Comparison of ENCODE assay signal across 8 cellular contexts in genomic region chr1:6414443-6414844, GRCh38. TPM values are rescaled to one million over a fixed set of nuclear protein-coding genes. Genes with fewer than 3 reads are reported as not detected.
A peak's percentile ranks its signal among the peaks of the same experiment; 100 is the strongest.
DNase-seq lines count a peak whose midpoint lies in the region; ATAC-seq, FAIRE-seq and TF ChIP-seq lines count a peak whose summit lies in the region.

No MANE protein-coding gene starts in this region.

- H3K9ac ChIP-seq in kidney (ENCODE audit: low read length in 2 of 2), result no peak overlapping the region

- H3K4me1 ChIP-seq in kidney (ENCODE audit: control insufficient read depth in 1 of 2, insufficient read depth in 1 of 2, low read depth in 1 of 2, low read length in 2 of 2), result peaks cover 4 to 7% of the 10 kb centered on the region in 2 donors
- H3K4me1 ChIP-seq in transverse colon, result peaks cover 10 to 49% (median 36%) of the 10 kb centered on the region in 4 donors
- peaks cover 0 to 15% (median 6%) of the 10 kb centered on the region in 4 donors for H3K4me1 ChIP-seq in tibial nerve

- ATAC-seq in HG02610 (IDR thresholded peaks at IDR 0.05; ENCODE audit: unreplicated experiment), result peak; percentile 75

- peak; percentile 26 to 28 for DNase-seq in activated CD4-positive, alpha-beta T cell treated with anti-CD3 and anti-CD28 coated beads for 24 hours (ENCODE audit: low read depth in 2 of 2)
- no peak for DNase-seq in activated CD4-positive, alpha-beta T cell treated with anti-CD3 and anti-CD28 coated beads for 1 hour
- DNase-seq in NCI-H526 treated with DMSO at 0.1 percent for 48 hours (lab: John Stamatoyannopoulos, UW) (peak; percentile 61), amniotic stem cell (lab: John Stamatoyannopoulos, UW) (peak; percentile 9), kidney (no peak), transverse colon (peak; percentile 56), tibial nerve (ENCODE audit: low spot score in 2 of 2) (no peak)

- in situ Hi-C loops in transverse colon (cut with MboI; ENCODE audit: low pct_ligation_motif_present in 1 of 4, low pct_unique_long_range_greater_than_20kb in 1 of 4, low sequenced_read_pairs in 3 of 4), result loop anchor here in 1 of 4 donors (5.0 to 25.0 kb wide), 2 partner anchors 67 to 177 kb away; partner anchors contain the start of genes HES3 and ICMT

- TF ChIP-seq EP300 in transverse colon (IDR thresholded peaks at IDR 0.05; ENCODE audit: low read depth), result no peak
- TF ChIP-seq EP300 in tibial nerve (IDR thresholded peaks at IDR 0.05), result no peak

- 7% methylated on average over 15 of the region's 15 CpGs; no CpG with 5 or more reads in 1 of the 2 donors for WGBS in transverse colon (ENCODE audit: low coverage in 1 of 2), 2 donors
- WGBS in tibial nerve, 2 donors, result 6 to 10% methylated on average over 14 to 15 of the region's 15 CpGs

- H3K27me3 ChIP-seq in transverse colon (peaks cover 57% of the 10 kb centered on the region), tibial nerve (peaks cover 0 to 85% of the 10 kb centered on the region in 2 donors)

- peak; percentile 37 for TF ChIP-seq CTCF in kidney (IDR thresholded peaks at IDR 0.05; ENCODE audit: borderline replicate concordance, extremely low read depth, insufficient read depth)
- TF ChIP-seq CTCF in transverse colon (IDR thresholded peaks at IDR 0.05), result peak in 4 of 5 experiments; percentile 13 to 30 (median 30)
- peak in 2 of 5 experiments; percentile 18 to 20 for TF ChIP-seq CTCF in tibial nerve (IDR thresholded peaks at IDR 0.05)

- H3K4me3 ChIP-seq in kidney (ENCODE audit: low read length in 2 of 2), result no peak overlapping the region
- no peak overlapping the region for H3K4me3 ChIP-seq in transverse colon
- no peak overlapping the region for H3K4me3 ChIP-seq in tibial nerve

- intact Hi-C loops in kidney (cut with DNase I) (no loop called here), transverse colon (cut with DNase I; ENCODE audit: low total_unique reads) (no loop called here)

- no peak for FAIRE-seq in kidney (lab: Jason Lieb, UNC)

- H3K9me3 ChIP-seq in kidney (ENCODE audit: control insufficient read depth in 1 of 2, low read length in 2 of 2) (no peaks in the 10 kb centered on the region), transverse colon (no peaks in the 10 kb centered on the region), tibial nerve (no peaks in the 10 kb centered on the region)

- H3K27ac ChIP-seq in kidney (ENCODE audit: low read depth in 2 of 2, low read length in 2 of 2), result no peak overlapping the region
- peak overlapping the region; percentile 45 to 73 (median 55) for H3K27ac ChIP-seq in transverse colon
- no peak overlapping the region for H3K27ac ChIP-seq in tibial nerve

- no peaks in the 10 kb centered on the region for H3K36me3 ChIP-seq in kidney (ENCODE audit: control insufficient read depth in 1 of 2, insufficient read depth in 2 of 2, low read length in 2 of 2)
- no peaks in the 10 kb centered on the region for H3K36me3 ChIP-seq in transverse colon
- H3K36me3 ChIP-seq in tibial nerve, result no peaks in the 10 kb centered on the region

- TF ChIP-seq POLR2A in transverse colon (IDR thresholded peaks at IDR 0.05), result no peak
- TF ChIP-seq POLR2A in tibial nerve (IDR thresholded peaks at IDR 0.05), result no peak

RNA-seq across cellular contexts. Expression of gene HES2, which starts 5.3 kb away (rescaled TPM):
- total RNA-seq in kidney, result 1.3 TPM
- 1.6 TPM for polyA plus RNA-seq in kidney (ENCODE audit: insufficient read depth, low read depth, low replicate concordance)
- total RNA-seq in transverse colon, result 10 to 100 TPM; 10.5 to 38.8 (median 25.4) TPM
- not detected for total RNA-seq in tibial nerve

RNA-seq across cellular contexts. Expression of gene ESPN, which starts 10.1 kb away (rescaled TPM):
- total RNA-seq in kidney (14.2 TPM), transverse colon (100 to 1,000 TPM in 3 of 4 donors, 10 to 100 TPM in 1; 40.2 to 368 (median 157) TPM), tibial nerve (1 to 10 TPM in 3 of 4 donors, under 1 TPM in 1; 0.60 to 6.1 (median 1.7) TPM)
- 112 TPM for polyA plus RNA-seq in kidney (ENCODE audit: insufficient read depth, low read depth, low replicate concordance)

RNA-seq across cellular contexts. Expression of gene ACOT7, which starts 20.9 kb away (rescaled TPM):
- total RNA-seq in kidney (23.0 TPM), transverse colon (10 to 100 TPM in 3 of 4 donors, 1 to 10 TPM in 1; 5.6 to 55.0 (median 31.0) TPM), tibial nerve (10 to 100 TPM; 18.6 to 29.4 (median 23.2) TPM)
- 135 TPM for polyA plus RNA-seq in kidney (ENCODE audit: insufficient read depth, low read depth, low replicate concordance)

RNA-seq across cellular contexts. Expression of gene TNFRSF25, which starts 51.5 kb away (rescaled TPM):
- total RNA-seq in kidney (13.8 TPM), transverse colon (10 to 100 TPM; 38.9 to 55.3 (median 45.0) TPM), tibial nerve (10 to 100 TPM; 32.3 to 79.8 (median 53.4) TPM)
- polyA plus RNA-seq in kidney (ENCODE audit: insufficient read depth, low read depth, low replicate concordance), result 7.6 TPM

Comparison
In these comparisons a context has a peak if more than half of its experiments do, and no peak if none do; other contexts are left out.
1. DNase-seq: peak in activated CD4-positive, alpha-beta T cell treated with anti-CD3 and anti-CD28 coated beads for 24 hours (2 of 2), NCI-H526 treated with DMSO at 0.1 percent for 48 hours (single experiment), amniotic stem cell (single experiment) and transverse colon (single experiment); none in activated CD4-positive, alpha-beta T cell treated with anti-CD3 and anti-CD28 coated beads for 1 hour (single experiment), kidney (single experiment) and tibial nerve (0 of 2).
2. H3K27ac ChIP-seq: peak in transverse colon (4 of 4); none in kidney (0 of 2) and tibial nerve (0 of 4).